Comparison of ENCODE assay signal across 34 cellular contexts in genomic region chr2:24372033-24372432, GRCh38. TPM values are rescaled to one million over a fixed set of nuclear protein-coding genes. Genes with fewer than 3 reads are reported as not detected.
DNase-seq lines count a peak whose midpoint lies in the region; ATAC-seq, FAIRE-seq and TF ChIP-seq lines count a peak whose summit lies in the region.
"Had no signal": no experiment of that assay in that cellular context is flagged by ENCODE, and none has a peak within 500 bp of the region (broad histone marks: within the 10 kb centered on the region; RNA-seq: fewer than 3 reads in every experiment).

No MANE protein-coding gene starts in this region.

- H3K9ac ChIP-seq in HepG2 (ENCODE audit: insufficient read depth, low read depth, low read length) = no peak overlapping the region
- no peak overlapping the region for H3K9ac ChIP-seq in K562 (ENCODE audit: insufficient read depth in 1 of 2, low read depth in 2 of 2, low read length in 2 of 2)
- H3K9ac ChIP-seq: BLaER1; BLaER1 treated with 17β-estradiol and CSF1 and Interleukin-3, amounts not matched to agents 10 nM and 100 nM had no signal

- no peaks in the 10 kb centered on the region for H4K20me1 ChIP-seq in HepG2 (ENCODE audit: insufficient read depth, low read length)
- H4K20me1 ChIP-seq in K562 (replicated peaks; ENCODE audit: control insufficient read depth, insufficient read depth, low read length) = no peaks in the 10 kb centered on the region
- H4K20me1 ChIP-seq: BLaER1; BLaER1 treated with 17β-estradiol and CSF1 and Interleukin-3, amounts not matched to agents 10 nM and 100 nM had no signal

- H3K4me1 ChIP-seq in HepG2 (ENCODE audit: insufficient read depth, low read length) (peaks cover 5% of the 10 kb centered on the region), right lobe of liver (no peaks in the 10 kb centered on the region), A549 (no peaks in the 10 kb centered on the region), K562 (replicated peaks in 1 of 2; ENCODE audit: control insufficient read depth in 2 of 2, insufficient read depth in 2 of 2, low read length in 2 of 2) (no peaks in the 10 kb centered on the region)
- H3K4me1 ChIP-seq: BE2C, BLaER1 had no signal

- H3K27me3 ChIP-seq in HepG2 (ENCODE audit: control insufficient read depth in 1 of 2, insufficient read depth in 2 of 2, low read length in 2 of 2) = no peaks in the 10 kb centered on the region
- H3K27me3 ChIP-seq in right lobe of liver = no peaks in the 10 kb centered on the region
- no peaks in the 10 kb centered on the region for H3K27me3 ChIP-seq in K562 (ENCODE audit: control insufficient read depth in 2 of 2, insufficient read depth in 2 of 2, low read length in 2 of 2)
- H3K27me3 ChIP-seq: BE2C; BLaER1; BLaER1 treated with 17β-estradiol and CSF1 and Interleukin-3, amounts not matched to agents 10 nM and 100 nM had no signal

- H3K9me1 ChIP-seq in K562 (ENCODE audit: control insufficient read depth, insufficient read depth, low read length) = no peaks in the 10 kb centered on the region

- H3K27ac ChIP-seq in HepG2 (ENCODE audit: extremely low read length, insufficient read depth, low read length) (no peak overlapping the region), right lobe of liver (no peak overlapping the region), A549 (no peak overlapping the region), K562 (ENCODE audit: extremely low read depth, low read depth, low read length) (no peak overlapping the region)
- H3K27ac ChIP-seq: 22Rv1; BLaER1; BLaER1 treated with 17β-estradiol and CSF1 and Interleukin-3, amounts not matched to agents 10 nM and 100 nM; C4-2B had no signal

- H3K79me2 ChIP-seq in HepG2 (ENCODE audit: insufficient read depth, low read length) (no peaks in the 10 kb centered on the region), K562 (ENCODE audit: control insufficient read depth, insufficient read depth, low read length) (no peaks in the 10 kb centered on the region)

- TF ChIP-seq POLR2A in HepG2 (IDR thresholded peaks at IDR 0.05; ENCODE audit: insufficient read depth in 1 of 2, low read depth in 2 of 2, low read length in 2 of 2) = no peak
- no peak for TF ChIP-seq POLR2A in right lobe of liver (IDR thresholded peaks at IDR 0.05)
- no peak for TF ChIP-seq POLR2A in A549 (IDR thresholded peaks at IDR 0.05; ENCODE audit: low read length)
- TF ChIP-seq POLR2A in K562 (conservative IDR thresholded peaks at IDR 0.05) = no peak

- TF ChIP-seq EP300 in HepG2 (IDR thresholded peaks at IDR 0.05; ENCODE audit: low read depth in 2 of 2, low read length in 2 of 2) = no peak
- TF ChIP-seq EP300 in HepG2 (CRISPR knock-in tag; IDR thresholded peaks at IDR 0.05; ENCODE audit: borderline replicate concordance) = no peak
- no peak for TF ChIP-seq EP300 in A549 (IDR thresholded peaks at IDR 0.05)
- TF ChIP-seq EP300 in K562 (IDR thresholded peaks at IDR 0.05; ENCODE audit: low read length) = no peak

- TF ChIP-seq CTCF in HepG2 (CRISPR knock-in tag; IDR thresholded peaks at IDR 0.05) = no peak
- TF ChIP-seq CTCF in right lobe of liver (IDR thresholded peaks at IDR 0.05) = no peak
- no peak for TF ChIP-seq CTCF in A549 (IDR thresholded peaks at IDR 0.05)
- no peak for TF ChIP-seq CTCF in K562 (IDR thresholded peaks at IDR 0.05 in 2 of 3, conservative IDR thresholded peaks at IDR 0.05 in 1 of 3; ENCODE audit: insufficient read depth in 2 of 3, low read depth in 1 of 3, low read length in 3 of 3)

- no TSS peak for BruUV-seq in HepG2 (replicated peaks; lab: Mats Ljungman, UMichigan)
- no TSS peak for BruUV-seq in K562 (replicated peaks; lab: Mats Ljungman, UMichigan)

- H3K4me2 ChIP-seq in HepG2 (ENCODE audit: low read depth, low read length) (no peak overlapping the region), A549 (no peak overlapping the region), K562 (ENCODE audit: insufficient read depth, low read length) (no peak overlapping the region)
- H3K4me2 ChIP-seq: BLaER1; BLaER1 treated with 17β-estradiol and CSF1 and Interleukin-3, amounts not matched to agents 10 nM and 100 nM had no signal

- no peak for DNase-seq in HepG2 (ENCODE audit: low spot score)
- no peak for DNase-seq in right lobe of liver
- no peak for DNase-seq in A549 (ENCODE audit: low read depth in 1 of 2, low spot score in 1 of 2)
- DNase-seq in K562 (ENCODE audit: extremely low read depth in 1 of 4, low spot score in 3 of 4) = no peak
- no peak for DNase-seq in superior temporal gyrus (ENCODE audit: extremely low spot score)
- no peak for DNase-seq in NCI-H774 (lab: John Stamatoyannopoulos, UW)
- DNase-seq: 8988T; ACHN; AML-193; BE2C; C1 segment of cervical spinal cord; Caco-2; Calu3; CD4-positive, alpha-beta memory T cell; CD4-positive, alpha-beta T cell; CD4-positive, CD25-positive, alpha-beta regulatory T cell; CD8-positive, alpha-beta memory T cell; CD8-positive, alpha-beta T cell; COR-L47; DMS 273 treated with DMSO at 0.1 percent for 48 hours; DMS153; DMS53; DMS79; DMS79 treated with DMSO at 0.1 percent for 48 hours; DND-41; EL had no signal

- no peak for FAIRE-seq in HepG2 (lab: Jason Lieb, UNC)
- FAIRE-seq in A549 (lab: Jason Lieb, UNC) = no peak
- FAIRE-seq in K562 (lab: Jason Lieb, UNC) = no peak
- FAIRE-seq: A204.1, D721Med had no signal

- TF ChIP-seq RAD21 in HepG2 (CRISPR knock-in tag; IDR thresholded peaks at IDR 0.05) = no peak
- no peak for TF ChIP-seq RAD21 in A549 (conservative IDR thresholded peaks at IDR 0.05 in 1 of 2, IDR thresholded peaks at IDR 0.05 in 1 of 2)
- TF ChIP-seq RAD21 in K562 (CRISPR knock-in tag; conservative IDR thresholded peaks at IDR 0.05 in 1 of 2, IDR thresholded peaks at IDR 0.05 in 1 of 2) = no peak

- no peak for ATAC-seq in HepG2
- ATAC-seq in right lobe of liver = no peak
- ATAC-seq in A549 = no peak
- no peak for ATAC-seq in K562
- peak; percentile 49 for ATAC-seq in esophagus mucosa
- ATAC-seq in HG02981 (IDR thresholded peaks at IDR 0.05; ENCODE audit: unreplicated experiment) = no peak
- ATAC-seq: CD8-positive, alpha-beta T cell had no signal

- 72% methylated on average over 7 of the region's 7 CpGs for WGBS in HepG2 (ENCODE audit: low lambda C conversion rate)
- WGBS in right lobe of liver (ENCODE audit: insufficient coverage, low coverage, low lambda C conversion rate, missing lambda C conversion rate) = 83% methylated on average over 6 of the region's 7 CpGs
- 85% methylated on average over 7 of the region's 7 CpGs for WGBS in A549 (ENCODE audit: missing lambda C conversion rate)
- 91% methylated on average over 2 of the region's 7 CpGs for WGBS in K562 (ENCODE audit: insufficient coverage, low coverage, missing lambda C conversion rate)

- CTCF ChIA-PET in HepG2 (lab: Yijun Ruan, JAX; ENCODE audit: low intra/inter-chr PET ratio, low total read pairs) = no interaction called here
- CTCF ChIA-PET in A549 (lab: Yijun Ruan, JAX) = interaction anchor here (0.7 to 3.3 kb wide), 3 partner anchors 10 to 456 kb away, joined by 3 to 10 read pairs (median 5); partner anchors contain the start of gene TP53I3
- CTCF ChIA-PET in K562 (lab: Yijun Ruan, JAX; ENCODE audit: low intra/inter-chr PET ratio) = no interaction called here

- in situ Hi-C loops in HepG2 (cut with HindIII; ENCODE audit: extremely low pct_ligation_motif_present, low pct_unique_long_range_greater_than_20kb) = no loop called here
- in situ Hi-C loops in K562 (cut with MboI) = no loop called here

- H2AFZ ChIP-seq in HepG2 (ENCODE audit: low read length) (no peak overlapping the region), K562 (ENCODE audit: low read depth, low read length) (no peak overlapping the region)

- H3K9me3 ChIP-seq in HepG2 (ENCODE audit: low read length) (no peaks in the 10 kb centered on the region), right lobe of liver (no peaks in the 10 kb centered on the region), A549 (no peaks in the 10 kb centered on the region), K562 (replicated peaks; ENCODE audit: control insufficient read depth, insufficient read depth, low read depth, low read length) (no peaks in the 10 kb centered on the region)
- H3K9me3 ChIP-seq: BE2C; BLaER1; BLaER1 treated with 17β-estradiol and CSF1 and Interleukin-3, amounts not matched to agents 10 nM and 100 nM; Caco-2 had no signal

- POLR2A ChIA-PET in HepG2 (lab: Yijun Ruan, JAX) = interaction anchor here (2.4 kb wide), 1 partner anchor 11 kb away, joined by 10 read pairs; the partner anchor contains the start of gene ITSN2
- POLR2A ChIA-PET in A549 (lab: Yijun Ruan, JAX) = no interaction called here
- POLR2A ChIA-PET in K562 (lab: Yijun Ruan, JAX) = interaction anchor here (0.7 kb wide), 1 partner anchor 150 kb away, joined by 3 read pairs; no protein-coding TSS in a partner anchor

- intact Hi-C loops in HepG2 (cut with micrococcal nuclease; ENCODE audit: unreplicated experiment) = loop anchor here (2.0 kb wide), 1 partner anchor 19 kb away; no protein-coding TSS in a partner anchor
- intact Hi-C loops in right lobe of liver (cut with DNase I) = no loop called here
- intact Hi-C loops in K562 (cut with micrococcal nuclease) = no loop called here

- H3K36me3 ChIP-seq in HepG2 (replicated peaks in 1 of 2; ENCODE audit: control insufficient read depth in 1 of 2, insufficient read depth in 2 of 2, low read length in 2 of 2) (no peaks in the 10 kb centered on the region), right lobe of liver (no peaks in the 10 kb centered on the region), K562 (ENCODE audit: control insufficient read depth, insufficient read depth, low read length) (no peaks in the 10 kb centered on the region)
- H3K36me3 ChIP-seq: BE2C; BLaER1; BLaER1 treated with 17β-estradiol and CSF1 and Interleukin-3, amounts not matched to agents 10 nM and 100 nM had no signal

- H3K4me3 ChIP-seq in HepG2 (replicated peaks in 1 of 3; ENCODE audit: insufficient read depth in 1 of 3, low read depth in 2 of 3, low read length in 3 of 3) (no peak overlapping the region), right lobe of liver (no peak overlapping the region), A549 (no peak overlapping the region), K562 (no peak overlapping the region)
- H3K4me3 ChIP-seq: BLaER1; BLaER1 treated with 17β-estradiol and CSF1 and Interleukin-3, amounts not matched to agents 10 nM and 100 nM had no signal

RNA-seq across cellular contexts. Expression of gene ITSN2, which starts 11.7 kb away (rescaled TPM):
- total RNA-seq in HepG2 (2016; rRNA removed; fragmentation: Illumina TruSeq; extraction: Trizol) (26.6 and 33.4 TPM in 2 replicates), right lobe of liver (10 to 100 TPM; 22.6 to 34.1 (median 28.9) TPM), K562 (2014; rRNA removed) (12.5 and 15.2 TPM in 2 replicates), K562 (2014; rRNA removed; fragmentation: Illumina TruSeq; extraction: Trizol) (16.4 and 18.7 TPM in 2 replicates), K562 (2015; rRNA removed; fragmentation: Illumina TruSeq; extraction: Trizol) (13.8 and 15.0 TPM in 2 replicates), K562 (2021) (16.6 and 19.9 TPM in 2 replicates), esophagus mucosa (66.5 TPM)
- 3.5 and 3.9 TPM in 2 replicates for total RNA-seq in HepG2 (2016; cell fraction: cytosol; rRNA removed; fragmentation: Illumina TruSeq; extraction: Trizol; ENCODE audit: low read depth)
- total RNA-seq in HepG2 (2016; cell fraction: insoluble cytoplasmic fraction; rRNA removed; fragmentation: Illumina TruSeq; extraction: Trizol) = 25.9 and 29.3 TPM in 2 replicates
- 11.7 and 12.0 TPM in 2 replicates for total RNA-seq in HepG2 (2016; cell fraction: membrane; rRNA removed; fragmentation: Illumina TruSeq; extraction: Trizol)
- total RNA-seq in HepG2 (2016; cell fraction: nucleus; rRNA removed; fragmentation: Illumina TruSeq; extraction: Trizol) = 31.8 and 37.1 TPM in 2 replicates
- polyA plus RNA-seq in HepG2 (2011; rRNA removed) (22.4 and 26.0 TPM in 2 replicates), A549 (2011; rRNA removed) (45.2 and 48.3 TPM in 2 replicates), A549 (2017; fragmentation: RNase III; extraction: RNeasy Plus Mini Kit Qiagen cat#74134 plus additional on column Dnase treatment) (19.4 to 21.4 TPM (median 19.8 TPM) in 3 replicates), K562 (2011; rRNA removed) (13.2 and 15.4 TPM in 2 replicates), K562 (2014; fragmentation: Illumina TruSeq; extraction: Trizol) (13.3 and 16.3 TPM in 2 replicates), K562 (2014; fragmentation: Nextera tagmentation; extraction: Ambion mirVana) (1 to 10 TPM; 6.6 to 6.7 TPM), K562 (2014; rRNA removed) (9.9 and 16.6 TPM in 2 replicates)
- polyA plus RNA-seq in HepG2 (2011; cell fraction: cytosol; rRNA removed) = 10.9 and 13.6 TPM in 2 replicates
- polyA plus RNA-seq in HepG2 (2011; cell fraction: nucleus; rRNA removed) = 38.3 and 45.6 TPM in 2 replicates
- polyA plus RNA-seq in HepG2 (2012) = 18.4 and 19.9 TPM in 2 replicates
- 0.83 and 1.1 TPM in 2 replicates for polyA plus RNA-seq in HepG2 (2016; cell fraction: cytosol; fragmentation: Illumina TruSeq; extraction: Trizol; ENCODE audit: low read depth)
- polyA plus RNA-seq in HepG2 (2016; cell fraction: insoluble cytoplasmic fraction; fragmentation: Illumina TruSeq; extraction: Trizol; ENCODE audit: low read depth) = 21.8 and 23.6 TPM in 2 replicates
- 3.7 and 3.8 TPM in 2 replicates for polyA plus RNA-seq in HepG2 (2016; cell fraction: membrane; fragmentation: Illumina TruSeq; extraction: Trizol; ENCODE audit: low read depth)
- 38.0 and 42.0 TPM in 2 replicates for polyA plus RNA-seq in HepG2 (2016; cell fraction: nucleus; fragmentation: Illumina TruSeq; extraction: Trizol; ENCODE audit: insufficient read depth, low read depth)
- 41.6 and 48.2 TPM in 2 replicates for polyA minus RNA-seq in HepG2 (2011; rRNA and poly(A)+ RNA removed; ENCODE audit: low replicate concordance)
- 16.7 and 18.5 TPM in 2 replicates for polyA minus RNA-seq in HepG2 (2011; cell fraction: cytosol; rRNA and poly(A)+ RNA removed)
- polyA minus RNA-seq in HepG2 (2011; cell fraction: nucleus; rRNA and poly(A)+ RNA removed) = 54.3 and 55.9 TPM in 2 replicates
- 12.8 and 14.6 TPM in 2 replicates for polyA plus RNA-seq in A549 (2012; cell fraction: cytosol; rRNA removed)
- 24.5 and 31.4 TPM in 2 replicates for polyA plus RNA-seq in A549 (2012; cell fraction: nucleus; rRNA removed)
- 61.6 and 67.3 TPM in 2 replicates for polyA minus RNA-seq in A549 (2011; rRNA and poly(A)+ RNA removed)
- total RNA-seq in K562 (2011; cell fraction: chromatin; rRNA removed; ENCODE audit: low replicate concordance) = 15.5 and 26.4 TPM in 2 replicates
- 3.3 and 6.2 TPM in 2 replicates for total RNA-seq in K562 (2011; cell fraction: nucleolus; rRNA removed)
- total RNA-seq in K562 (2011; cell fraction: nucleoplasm; rRNA removed) = 12.0 and 18.2 TPM in 2 replicates
- polyA plus RNA-seq in K562 (2011; cell fraction: cytosol; rRNA removed) = 6.7 and 9.2 TPM in 2 replicates
- 23.8 and 26.9 TPM in 2 replicates for polyA plus RNA-seq in K562 (2011; cell fraction: nucleus; rRNA removed)
- polyA plus RNA-seq in K562 (2012) = 11.0 and 16.4 TPM in 2 replicates
- polyA minus RNA-seq in K562 (2011; rRNA and poly(A)+ RNA removed) = 25.8 and 26.9 TPM in 2 replicates
- 9.6 and 12.5 TPM in 2 replicates for polyA minus RNA-seq in K562 (2011; cell fraction: cytosol; rRNA and poly(A)+ RNA removed)
- 8.9 and 15.6 TPM in 2 replicates for polyA minus RNA-seq in K562 (2011; cell fraction: nucleus; rRNA and poly(A)+ RNA removed)

Comparison
In these comparisons a context has a peak if more than half of its experiments do, and no peak if none do; other contexts are left out.
1. Of the 241 proteins assayed by ChIP-seq in both HepG2 and K562: peak only in HepG2: MAFF and MAFK; only in K562: MAFG; in both: none; in neither: 238.